ENCODE assay signal across 8 cellular contexts in genomic region chr5:107671742-107672211, GRCh38. TPM values are rescaled to one million over a fixed set of nuclear protein-coding genes. Genes with fewer than 3 reads are reported as not detected.
DNase-seq lines count a peak whose midpoint lies in the region; ATAC-seq and TF ChIP-seq lines count a peak whose summit lies in the region.

No MANE protein-coding gene starts in this region.

- in situ Hi-C loops in GM23248 (cut with MboI) (no loop called here), astrocyte of the cerebellum (cut with HindIII; ENCODE audit: low sequenced_read_pairs) (no loop called here)

- H3K36me3 ChIP-seq in BE2C: no peaks in the 10 kb centered on the region
- H3K36me3 ChIP-seq in GM23248 (ENCODE audit: low read depth): no peaks in the 10 kb centered on the region
- H3K36me3 ChIP-seq in spleen: no peaks in the 10 kb centered on the region

- H3K4me3 ChIP-seq in BE2C (ENCODE audit: low read depth, low read length) (peak overlapping the region; percentile 87), GM23248 (peak overlapping the region; percentile 78), astrocyte of the cerebellum (ENCODE audit: low read depth, low read length) (peak overlapping the region; percentile 57), spleen (peak overlapping the region; percentile 33 to 74 (median 54))

- WGBS in GM23248 (ENCODE audit: low coverage in 1 of 2, low lambda C conversion rate in 2 of 2, missing lambda C conversion rate in 2 of 2), 2 experiments: 0 to 1% methylated on average over 20 of the region's 20 CpGs
- WGBS in spleen, 5 donors: 0 to 1% (median 1%) methylated on average over 19 to 20 of the region's 20 CpGs

- H4K20me1 ChIP-seq in GM23248 (ENCODE audit: insufficient read depth): no peaks in the 10 kb centered on the region

- H2AFZ ChIP-seq in GM23248: peak overlapping the region; percentile 79

- TF ChIP-seq CTCF in BE2C (IDR thresholded peaks at IDR 0.05; ENCODE audit: low read depth, low read length) (no peak), astrocyte of the cerebellum (IDR thresholded peaks at IDR 0.05; ENCODE audit: low read depth, low read length, missing control alignments) (no peak), spleen (IDR thresholded peaks at IDR 0.05 in 8 of 11, conservative IDR thresholded peaks at IDR 0.05 in 3 of 11) (no peak)

- H3K9me2 ChIP-seq in GM23248 (ENCODE audit: insufficient read depth): no peaks in the 10 kb centered on the region

- peak; percentile 50 for DNase-seq in BE2C
- peak; percentile 61 for DNase-seq in GM23248
- DNase-seq in NCI-H226: peak; percentile 87
- DNase-seq in astrocyte of the cerebellum (ENCODE audit: low read depth): no peak
- DNase-seq in immature natural killer cell: no peak
- DNase-seq in spleen: no peak

- peaks cover 27 to 36% (median 28%) of the 10 kb centered on the region in 3 donors for H3K27me3 Mint-ChIP-seq in immature natural killer cell (ENCODE audit: low read depth in 3 of 3)

- no peak overlapping the region for H3K27ac ChIP-seq in GM23248
- H3K27ac ChIP-seq in spleen: peak overlapping the region in 7 of 8 donors; percentile 59 to 75 (median 72)

- intact Hi-C loops in spleen (cut with DNase I; ENCODE audit: low total_unique reads): no loop called here

- H3K9me3 ChIP-seq in BE2C (no peaks in the 10 kb centered on the region), GM23248 (ENCODE audit: low read depth) (no peaks in the 10 kb centered on the region), spleen (no peaks in the 10 kb centered on the region)

- no peaks in the 10 kb centered on the region for H3K9me3 Mint-ChIP-seq in immature natural killer cell

- no peak for TF ChIP-seq POLR2A in spleen (IDR thresholded peaks at IDR 0.05)

- H3K9ac ChIP-seq in GM23248: peak overlapping the region; percentile 31

- H3K4me1 ChIP-seq in BE2C: no peaks in the 10 kb centered on the region
- peaks cover 8% of the 10 kb centered on the region; the same call in 1 of the 2 replicates for H3K4me1 ChIP-seq in GM23248 (ENCODE audit: insufficient read depth)
- H3K4me1 ChIP-seq in spleen: peaks cover 17 to 49% (median 46%) of the 10 kb centered on the region in 6 donors

- H3K36me3 Mint-ChIP-seq in immature natural killer cell: no peaks in the 10 kb centered on the region

- H3K79me2 ChIP-seq in GM23248 (ENCODE audit: insufficient read depth): no peaks in the 10 kb centered on the region

- H3K27me3 ChIP-seq in BE2C (no peaks in the 10 kb centered on the region), GM23248 (replicated peaks; ENCODE audit: insufficient read depth) (peaks cover 41% of the 10 kb centered on the region), spleen (replicated peaks in 1 of 7) (peaks cover 0 to 91% (median 49%) of the 10 kb centered on the region in 7 donors)

- H3K4me1 Mint-ChIP-seq in immature natural killer cell: peaks cover 33 to 44% of the 10 kb centered on the region in 2 donors

- H3F3A ChIP-seq in GM23248 (ENCODE audit: insufficient read depth): no peaks in the 10 kb centered on the region

- H3K4me2 ChIP-seq in GM23248 (ENCODE audit: unreplicated experiment): peak overlapping the region; percentile 96

- ATAC-seq in GM18502 (IDR thresholded peaks at IDR 0.05; ENCODE audit: poor library complexity, unreplicated experiment) (no peak), HG03342 (IDR thresholded peaks at IDR 0.05; ENCODE audit: unreplicated experiment) (no peak)

- peak overlapping the region in 2 of 6 donors; percentile 35 to 53 for H3K27ac Mint-ChIP-seq in immature natural killer cell

- peak overlapping the region; percentile 78 to 92 (median 86) for H3K4me3 Mint-ChIP-seq in immature natural killer cell

RNA-seq across cellular contexts. Expression of gene EFNA5, which starts 1.0 kb away (rescaled TPM):
- 8.1 TPM for polyA plus RNA-seq in BE2C (2012; ENCODE audit: insufficient read depth, insufficient read length, low read depth)
- total RNA-seq in GM23248 (2014; rRNA removed; shearing (Covaris generic)): 0.86 TPM in 1 of 2 replicates, not detected in the other
- polyA plus RNA-seq in GM23248 (2016; fragmentation: Nextera tagmentation; extraction: Ambion mirVana) (0.64 and 0.85 TPM in 2 replicates), immature natural killer cell (1 to 10 TPM in 2 of 3 donors, under 1 TPM in 1; 0.73 to 2.6 (median 1.7) TPM), spleen (under 1 TPM; 0.33 to 0.96 (median 0.37) TPM)
- total RNA-seq in spleen: 10 to 100 TPM in 6 of 7 donors, 1 to 10 TPM in 1; 3.7 to 29.0 (median 14.2) TPM

Comparison
In these comparisons a context has a peak if more than half of its experiments do, and no peak if none do; other contexts are left out.
1. DNase-seq: peak in BE2C (single experiment), GM23248 (single experiment) and NCI-H226 (single experiment); none in astrocyte of the cerebellum (single experiment), immature natural killer cell (0 of 3) and spleen (single experiment).
2. Peak in every context shown above with its lines, with median percentiles within 50 percentile points of each other: H3K4me3 ChIP-seq.